Comparison of ENCODE assay signal across 1 cellular context in genomic region chr10:100373298-100374136, GRCh38.
TF ChIP-seq lines count a peak whose summit lies in the region.

No MANE protein-coding gene starts in this region.

TF ChIP-seq in IMR-90, 13 proteins besides CTCF, POLR2A, EP300 and RAD21 (continued from another document):
- no peak for TF ChIP-seq ELK1 (IDR thresholded peaks at IDR 0.05; ENCODE audit: borderline replicate concordance, low read depth, low read length)
- no peak for TF ChIP-seq RCOR1 (IDR thresholded peaks at IDR 0.05; ENCODE audit: insufficient replicate concordance, low read length)
- TF ChIP-seq RFX5 (IDR thresholded peaks at IDR 0.05; ENCODE audit: low read depth, low read length): no peak
- peak; percentile 97 for TF ChIP-seq USF2 (IDR thresholded peaks at IDR 0.05; ENCODE audit: low read depth, low read length)
- TF ChIP-seq SMC3 (IDR thresholded peaks at IDR 0.05; ENCODE audit: low read depth, low read length): peak; percentile 22; the same call in 1 of the 2 replicates
- peak; percentile 99 for TF ChIP-seq CEBPB (IDR thresholded peaks at IDR 0.05; ENCODE audit: low read depth, low read length)
